ENCODE assay signal across 15 cellular contexts in the genomic region with DNA sequence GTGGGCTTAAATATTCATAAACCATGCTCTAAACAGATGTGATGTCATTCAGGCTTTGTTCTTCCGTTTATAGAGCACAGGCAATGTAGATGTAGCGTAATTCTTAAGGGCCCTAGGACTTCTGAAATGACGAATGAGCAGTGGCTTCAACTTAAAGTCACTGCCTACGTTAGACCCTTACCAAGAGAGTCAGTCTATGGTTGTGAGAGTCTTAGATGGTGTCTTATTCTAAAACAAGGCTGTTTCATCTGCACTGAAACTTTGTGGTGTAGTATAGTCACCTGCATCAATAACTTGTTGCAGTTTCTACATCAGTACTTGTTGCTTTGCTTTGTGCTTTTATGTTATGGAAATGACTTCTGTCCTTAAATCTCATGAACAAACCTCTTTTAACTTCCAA. TPM values are rescaled to one million over a fixed set of nuclear protein-coding genes. Genes with fewer than 3 reads are reported as not detected.
DNase-seq lines count a peak whose midpoint lies in the region; ATAC-seq and TF ChIP-seq lines count a peak whose summit lies in the region.
"Had no signal": no experiment of that assay in that cellular context is flagged by ENCODE, and none has a peak within 500 bp of the region (broad histone marks: within the 10 kb centered on the region; RNA-seq: fewer than 3 reads in every experiment).

No MANE protein-coding gene starts in this region.

- no peaks in the 10 kb centered on the region for H3K27me3 ChIP-seq in testis

- H3K27me3 Mint-ChIP-seq in natural killer cell (ENCODE audit: low read depth in 2 of 2), result no peaks in the 10 kb centered on the region
- H3K27me3 Mint-ChIP-seq: stimulated activated memory B cell treated with anti-CD40 and anti-IgM and Interleukin-4, amounts not matched to agents 10 μg/mL and 1 μg/mL and 100 μg/mL, for 72 hours had no signal

- no peak overlapping the region for H3K4me3 Mint-ChIP-seq in natural killer cell
- H3K4me3 Mint-ChIP-seq: nephron; stimulated activated memory B cell treated with anti-CD40 and anti-IgM and Interleukin-4, amounts not matched to agents 10 μg/mL and 1 μg/mL and 100 μg/mL, for 72 hours; T-helper 2 cell treated with Interferon-gamma antibody and Interleukin-4, amounts not matched to agents 5 μg/mL and 100 μg/mL, for 36 hours had no signal

- H3K4me1 Mint-ChIP-seq in natural killer cell, result peaks cover 0 to 7% of the 10 kb centered on the region in 2 donors
- H3K4me1 Mint-ChIP-seq: nephron; stimulated activated memory B cell treated with anti-CD40 and anti-IgM and Interleukin-4, amounts not matched to agents 10 μg/mL and 1 μg/mL and 100 μg/mL, for 72 hours had no signal

- no peaks in the 10 kb centered on the region for H3K4me1 ChIP-seq in testis
- H3K4me1 ChIP-seq: Caco-2 had no signal

- no peak overlapping the region for H3K27ac Mint-ChIP-seq in natural killer cell
- H3K27ac Mint-ChIP-seq: nephron; stimulated activated memory B cell treated with anti-CD40 and anti-IgM and Interleukin-4, amounts not matched to agents 10 μg/mL and 1 μg/mL and 100 μg/mL, for 72 hours; T-helper 2 cell treated with Interferon-gamma antibody and Interleukin-4, amounts not matched to agents 5 μg/mL and 100 μg/mL, for 36 hours had no signal

- H3K27ac ChIP-seq in testis, result no peak overlapping the region

- peaks cover 19% of the 10 kb centered on the region for H3K36me3 Mint-ChIP-seq in natural killer cell

- H3K9me3 ChIP-seq in testis, result no peaks in the 10 kb centered on the region
- H3K9me3 ChIP-seq: Caco-2 had no signal

- intact Hi-C loops in natural killer cell (cut with micrococcal nuclease) (no loop called here), testis (cut with DNase I; ENCODE audit: low total_unique reads) (no loop called here)

- no peaks in the 10 kb centered on the region for H3K9me3 Mint-ChIP-seq in natural killer cell
- H3K9me3 Mint-ChIP-seq: nephron; stimulated activated memory B cell treated with anti-CD40 and anti-IgM and Interleukin-4, amounts not matched to agents 10 μg/mL and 1 μg/mL and 100 μg/mL, for 72 hours; T-helper 2 cell treated with Interferon-gamma antibody and Interleukin-4, amounts not matched to agents 5 μg/mL and 100 μg/mL, for 36 hours had no signal

- H3K4me3 ChIP-seq in testis, result no peak overlapping the region
- H3K4me3 ChIP-seq: smooth muscle cell had no signal

- WGBS in testis, 2 donors, result 94 to 95% methylated on average over 4 of the region's 4 CpGs

- no peaks in the 10 kb centered on the region for H3K36me3 ChIP-seq in testis (ENCODE audit: low read depth, missing control alignments)

- DNase-seq in natural killer cell, result no peak
- DNase-seq in COR-L47 (lab: John Stamatoyannopoulos, UW), result no peak
- no peak for DNase-seq in testis
- DNase-seq in NCI-H1694 treated with DMSO at 0.1 percent for 48 hours (lab: John Stamatoyannopoulos, UW), result no peak
- DNase-seq: Caco-2, NCI-H1930, OCI-M1 had no signal

- TF ChIP-seq POLR2A in testis (IDR thresholded peaks at IDR 0.05), result no peak

- ATAC-seq in GM18858 (IDR thresholded peaks at IDR 0.05; ENCODE audit: unreplicated experiment) (peak; percentile 99), GM19467 (IDR thresholded peaks at IDR 0.05; ENCODE audit: unreplicated experiment) (peak; percentile 100), HG02884 (IDR thresholded peaks at IDR 0.05; ENCODE audit: unreplicated experiment) (peak; percentile 99), HG03521 (IDR thresholded peaks at IDR 0.05; ENCODE audit: unreplicated experiment) (peak; percentile 100), natural killer cell (no peak)
- ATAC-seq: stimulated activated memory B cell treated with anti-CD40 and anti-IgM and Interleukin-4, amounts not matched to agents 10 μg/mL and 1 μg/mL and 100 μg/mL, for 72 hours had no signal

- TF ChIP-seq CTCF in natural killer cell (IDR thresholded peaks at IDR 0.05) (no peak), testis (IDR thresholded peaks at IDR 0.05) (no peak)

RNA-seq across cellular contexts. Expression of gene PIK3C3, which starts 56.0 kb away (rescaled TPM):
- total RNA-seq in natural killer cell (10 to 100 TPM; 49.6 to 85.4 (median 67.3) TPM), testis (10 to 100 TPM; 75.1 to 94.1 TPM)
- polyA plus RNA-seq in testis (ENCODE audit: insufficient read depth, low read depth, low replicate concordance), result 56.8 TPM

Comparison
In these comparisons a context has a peak if more than half of its experiments do, and no peak if none do; other contexts are left out.
1. ATAC-seq: peak in GM18858 (single experiment), GM19467 (single experiment), HG02884 (single experiment) and HG03521 (single experiment); none in natural killer cell (0 of 3).